1 cellular context compared by ENCODE assay signal in the genomic region with DNA sequence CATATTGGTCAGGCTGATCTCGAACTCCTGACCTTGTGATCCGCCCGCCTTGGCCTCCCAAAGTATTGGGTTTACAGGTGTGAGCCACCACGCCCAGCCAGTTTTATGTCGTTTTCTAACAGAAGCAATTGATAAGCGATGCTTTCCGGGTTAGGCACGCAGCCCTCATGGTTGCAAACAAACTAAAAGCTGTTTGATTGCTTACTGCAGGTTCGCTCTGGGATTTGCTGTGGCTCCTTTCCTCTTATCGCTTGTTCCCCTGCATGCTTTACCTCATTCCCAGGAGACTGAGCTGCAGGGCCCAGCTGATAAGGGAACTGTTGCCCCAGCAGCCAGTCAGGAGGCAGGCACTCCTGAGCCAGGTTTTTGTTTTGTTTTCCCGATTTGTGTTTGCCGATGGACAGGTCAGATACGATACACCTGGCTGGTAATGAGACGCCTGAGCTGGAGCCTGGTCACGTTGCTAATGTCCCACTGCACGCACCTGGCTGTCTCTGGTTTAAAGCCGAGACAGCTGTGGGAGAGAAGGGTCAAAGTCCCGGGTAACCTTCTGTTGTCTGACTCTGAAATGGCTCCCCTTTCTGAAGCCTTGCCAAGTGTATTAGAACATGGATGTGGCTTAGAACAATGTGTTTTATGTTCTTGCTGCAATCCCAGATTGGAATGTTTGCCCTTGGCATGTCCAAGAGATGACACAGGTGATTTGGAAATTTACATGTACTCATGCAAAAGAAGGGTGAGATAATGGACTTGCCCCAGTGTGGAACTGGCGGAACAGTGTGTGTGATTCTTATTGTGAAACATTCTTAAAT.
TF ChIP-seq lines count a peak whose summit lies in the region.

No MANE protein-coding gene starts in this region.

TF ChIP-seq in HepG2, 621 proteins besides CTCF, POLR2A, EP300 and RAD21 (continued from another document and continues in another):
- TF ChIP-seq, protein P1, sequence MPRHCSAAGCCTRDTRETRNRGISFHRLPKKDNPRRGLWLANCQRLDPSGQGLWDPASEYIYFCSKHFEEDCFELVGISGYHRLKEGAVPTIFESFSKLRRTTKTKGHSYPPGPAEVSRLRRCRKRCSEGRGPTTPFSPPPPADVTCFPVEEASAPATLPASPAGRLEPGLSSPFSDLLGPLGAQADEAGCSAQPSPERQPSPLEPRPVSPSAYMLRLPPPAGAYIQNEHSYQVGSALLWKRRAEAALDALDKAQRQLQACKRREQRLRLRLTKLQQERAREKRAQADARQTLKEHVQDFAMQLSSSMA (CRISPR knock-in tag; IDR thresholded peaks at IDR 0.05): peak; percentile 89; the same call in 1 of the 2 replicates
- peak; percentile 90 for TF ChIP-seq SKI (IDR thresholded peaks at IDR 0.05; ENCODE audit: partially characterized antibody)
- peak; percentile 94 for TF ChIP-seq RARA (CRISPR knock-in tag; IDR thresholded peaks at IDR 0.05)
- TF ChIP-seq, protein P2, sequence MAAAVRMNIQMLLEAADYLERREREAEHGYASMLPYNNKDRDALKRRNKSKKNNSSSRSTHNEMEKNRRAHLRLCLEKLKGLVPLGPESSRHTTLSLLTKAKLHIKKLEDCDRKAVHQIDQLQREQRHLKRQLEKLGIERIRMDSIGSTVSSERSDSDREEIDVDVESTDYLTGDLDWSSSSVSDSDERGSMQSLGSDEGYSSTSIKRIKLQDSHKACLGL (CRISPR knock-in tag; IDR thresholded peaks at IDR 0.05): peak; percentile 56
- TF ChIP-seq ZNF883 (CRISPR knock-in tag; IDR thresholded peaks at IDR 0.05; ENCODE audit: not compliant biosample characterization): peak; percentile 52
- peak; percentile 99; the same call in 1 of the 2 replicates for TF ChIP-seq ZNF33A (CRISPR knock-in tag; IDR thresholded peaks at IDR 0.05; ENCODE audit: borderline replicate concordance)
- peak; percentile 92 for TF ChIP-seq ZSCAN9 (CRISPR knock-in tag; IDR thresholded peaks at IDR 0.05; ENCODE audit: borderline replicate concordance)
- TF ChIP-seq KLF12 (CRISPR knock-in tag; IDR thresholded peaks at IDR 0.05; ENCODE audit: borderline replicate concordance): peak; percentile 73; the same call in 1 of the 2 replicates
- TF ChIP-seq ZNF383 (CRISPR knock-in tag; IDR thresholded peaks at IDR 0.05; ENCODE audit: borderline replicate concordance): peak; percentile 74; the same call in 1 of the 2 replicates
- TF ChIP-seq, protein P3, sequence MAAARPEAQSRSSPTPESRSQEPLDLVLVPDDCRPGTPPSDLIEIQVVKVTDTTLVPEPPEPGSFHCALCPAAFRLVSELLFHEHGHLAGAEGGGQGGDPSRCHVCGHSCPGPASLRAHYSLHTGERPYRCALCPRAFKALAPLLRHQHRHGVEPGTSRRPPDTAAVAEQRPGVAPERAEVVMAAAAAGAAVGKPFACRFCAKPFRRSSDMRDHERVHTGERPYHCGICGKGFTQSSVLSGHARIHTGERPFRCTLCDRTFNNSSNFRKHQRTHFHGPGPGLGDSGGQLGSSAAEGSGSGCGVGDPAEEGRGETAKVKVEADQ (CRISPR knock-in tag; IDR thresholded peaks at IDR 0.05; ENCODE audit: borderline replicate concordance): peak; percentile 93
- no peak; the same call in 1 of the 2 replicates for TF ChIP-seq SMARCC2 (IDR thresholded peaks at IDR 0.05)
- peak; percentile 65 for TF ChIP-seq ZNF205 (CRISPR knock-in tag; IDR thresholded peaks at IDR 0.05)
- TF ChIP-seq, protein P4, sequence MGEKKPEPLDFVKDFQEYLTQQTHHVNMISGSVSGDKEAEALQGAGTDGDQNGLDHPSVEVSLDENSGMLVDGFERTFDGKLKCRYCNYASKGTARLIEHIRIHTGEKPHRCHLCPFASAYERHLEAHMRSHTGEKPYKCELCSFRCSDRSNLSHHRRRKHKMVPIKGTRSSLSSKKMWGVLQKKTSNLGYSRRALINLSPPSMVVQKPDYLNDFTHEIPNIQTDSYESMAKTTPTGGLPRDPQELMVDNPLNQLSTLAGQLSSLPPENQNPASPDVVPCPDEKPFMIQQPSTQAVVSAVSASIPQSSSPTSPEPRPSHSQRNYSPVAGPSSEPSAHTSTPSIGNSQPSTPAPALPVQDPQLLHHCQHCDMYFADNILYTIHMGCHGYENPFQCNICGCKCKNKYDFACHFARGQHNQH (CRISPR knock-in tag; IDR thresholded peaks at IDR 0.05): peak; percentile 99
- peak; percentile 90; the same call in 1 of the 2 replicates for TF ChIP-seq ZNF136 (CRISPR knock-in tag; IDR thresholded peaks at IDR 0.05; ENCODE audit: low read depth)
- TF ChIP-seq, protein P5, sequence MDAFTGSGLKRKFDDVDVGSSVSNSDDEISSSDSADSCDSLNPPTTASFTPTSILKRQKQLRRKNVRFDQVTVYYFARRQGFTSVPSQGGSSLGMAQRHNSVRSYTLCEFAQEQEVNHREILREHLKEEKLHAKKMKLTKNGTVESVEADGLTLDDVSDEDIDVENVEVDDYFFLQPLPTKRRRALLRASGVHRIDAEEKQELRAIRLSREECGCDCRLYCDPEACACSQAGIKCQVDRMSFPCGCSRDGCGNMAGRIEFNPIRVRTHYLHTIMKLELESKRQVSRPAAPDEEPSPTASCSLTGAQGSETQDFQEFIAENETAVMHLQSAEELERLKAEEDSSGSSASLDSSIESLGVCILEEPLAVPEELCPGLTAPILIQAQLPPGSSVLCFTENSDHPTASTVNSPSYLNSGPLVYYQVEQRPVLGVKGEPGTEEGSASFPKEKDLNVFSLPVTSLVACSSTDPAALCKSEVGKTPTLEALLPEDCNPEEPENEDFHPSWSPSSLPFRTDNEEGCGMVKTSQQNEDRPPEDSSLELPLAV (CRISPR knock-in tag; conservative IDR thresholded peaks at IDR 0.05; ENCODE audit: low read depth): no peak; the same call in 1 of the 2 replicates
- TF ChIP-seq, protein P6, sequence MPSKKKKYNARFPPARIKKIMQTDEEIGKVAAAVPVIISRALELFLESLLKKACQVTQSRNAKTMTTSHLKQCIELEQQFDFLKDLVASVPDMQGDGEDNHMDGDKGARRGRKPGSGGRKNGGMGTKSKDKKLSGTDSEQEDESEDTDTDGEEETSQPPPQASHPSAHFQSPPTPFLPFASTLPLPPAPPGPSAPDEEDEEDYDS (CRISPR knock-in tag; IDR thresholded peaks at IDR 0.05): peak; percentile 52; the same call in 1 of the 2 replicates
- TF ChIP-seq, protein P7, sequence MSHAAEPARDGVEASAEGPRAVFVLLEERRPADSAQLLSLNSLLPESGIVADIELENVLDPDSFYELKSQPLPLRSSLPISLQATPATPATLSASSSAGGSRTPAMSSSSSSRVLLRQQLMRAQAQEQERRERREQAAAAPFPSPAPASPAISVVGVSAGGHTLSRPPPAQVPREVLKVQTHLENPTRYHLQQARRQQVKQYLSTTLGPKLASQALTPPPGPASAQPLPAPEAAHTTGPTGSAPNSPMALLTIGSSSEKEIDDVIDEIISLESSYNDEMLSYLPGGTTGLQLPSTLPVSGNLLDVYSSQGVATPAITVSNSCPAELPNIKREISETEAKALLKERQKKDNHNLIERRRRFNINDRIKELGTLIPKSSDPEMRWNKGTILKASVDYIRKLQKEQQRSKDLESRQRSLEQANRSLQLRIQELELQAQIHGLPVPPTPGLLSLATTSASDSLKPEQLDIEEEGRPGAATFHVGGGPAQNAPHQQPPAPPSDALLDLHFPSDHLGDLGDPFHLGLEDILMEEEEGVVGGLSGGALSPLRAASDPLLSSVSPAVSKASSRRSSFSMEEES (CRISPR knock-in tag; IDR thresholded peaks at IDR 0.05): peak; percentile 91
- TF ChIP-seq ZNF441 (CRISPR knock-in tag; IDR thresholded peaks at IDR 0.05; ENCODE audit: borderline replicate concordance): no peak; the same call in 1 of the 2 replicates
- TF ChIP-seq SP5 (CRISPR knock-in tag; IDR thresholded peaks at IDR 0.05; ENCODE audit: borderline replicate concordance, low read depth): peak; percentile 77
- 0 out of 2 replicates have a peak, but pooled peaks have one; percentile 54 for TF ChIP-seq REL (CRISPR knock-in tag; conservative IDR thresholded peaks at IDR 0.05)
- TF ChIP-seq ZNF44 (CRISPR knock-in tag; IDR thresholded peaks at IDR 0.05): no peak
- TF ChIP-seq CREB1 (IDR thresholded peaks at IDR 0.05): no peak; the same call in 1 of the 2 replicates
- peak; percentile 81 for TF ChIP-seq CREB1 (CRISPR knock-in tag; IDR thresholded peaks at IDR 0.05)
- peak; percentile 78 for TF ChIP-seq ZFX (CRISPR knock-in tag; IDR thresholded peaks at IDR 0.05; ENCODE audit: low read depth)
- TF ChIP-seq, protein P8, sequence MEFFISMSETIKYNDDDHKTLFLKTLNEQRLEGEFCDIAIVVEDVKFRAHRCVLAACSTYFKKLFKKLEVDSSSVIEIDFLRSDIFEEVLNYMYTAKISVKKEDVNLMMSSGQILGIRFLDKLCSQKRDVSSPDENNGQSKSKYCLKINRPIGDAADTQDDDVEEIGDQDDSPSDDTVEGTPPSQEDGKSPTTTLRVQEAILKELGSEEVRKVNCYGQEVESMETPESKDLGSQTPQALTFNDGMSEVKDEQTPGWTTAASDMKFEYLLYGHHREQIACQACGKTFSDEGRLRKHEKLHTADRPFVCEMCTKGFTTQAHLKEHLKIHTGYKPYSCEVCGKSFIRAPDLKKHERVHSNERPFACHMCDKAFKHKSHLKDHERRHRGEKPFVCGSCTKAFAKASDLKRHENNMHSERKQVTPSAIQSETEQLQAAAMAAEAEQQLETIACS (CRISPR knock-in tag; IDR thresholded peaks at IDR 0.05): no peak
- TF ChIP-seq WIZ (CRISPR knock-in tag; IDR thresholded peaks at IDR 0.05): peak; percentile 65; the same call in 1 of the 2 replicates
- TF ChIP-seq AKAP8 (CRISPR knock-in tag; IDR thresholded peaks at IDR 0.05): peak; percentile 64; the same call in 1 of the 2 replicates
- TF ChIP-seq, protein P9, sequence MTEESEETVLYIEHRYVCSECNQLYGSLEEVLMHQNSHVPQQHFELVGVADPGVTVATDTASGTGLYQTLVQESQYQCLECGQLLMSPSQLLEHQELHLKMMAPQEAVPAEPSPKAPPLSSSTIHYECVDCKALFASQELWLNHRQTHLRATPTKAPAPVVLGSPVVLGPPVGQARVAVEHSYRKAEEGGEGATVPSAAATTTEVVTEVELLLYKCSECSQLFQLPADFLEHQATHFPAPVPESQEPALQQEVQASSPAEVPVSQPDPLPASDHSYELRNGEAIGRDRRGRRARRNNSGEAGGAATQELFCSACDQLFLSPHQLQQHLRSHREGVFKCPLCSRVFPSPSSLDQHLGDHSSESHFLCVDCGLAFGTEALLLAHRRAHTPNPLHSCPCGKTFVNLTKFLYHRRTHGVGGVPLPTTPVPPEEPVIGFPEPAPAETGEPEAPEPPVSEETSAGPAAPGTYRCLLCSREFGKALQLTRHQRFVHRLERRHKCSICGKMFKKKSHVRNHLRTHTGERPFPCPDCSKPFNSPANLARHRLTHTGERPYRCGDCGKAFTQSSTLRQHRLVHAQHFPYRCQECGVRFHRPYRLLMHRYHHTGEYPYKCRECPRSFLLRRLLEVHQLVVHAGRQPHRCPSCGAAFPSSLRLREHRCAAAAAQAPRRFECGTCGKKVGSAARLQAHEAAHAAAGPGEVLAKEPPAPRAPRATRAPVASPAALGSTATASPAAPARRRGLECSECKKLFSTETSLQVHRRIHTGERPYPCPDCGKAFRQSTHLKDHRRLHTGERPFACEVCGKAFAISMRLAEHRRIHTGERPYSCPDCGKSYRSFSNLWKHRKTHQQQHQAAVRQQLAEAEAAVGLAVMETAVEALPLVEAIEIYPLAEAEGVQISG (CRISPR knock-in tag; IDR thresholded peaks at IDR 0.05): peak; percentile 90
- TF ChIP-seq ZFY (CRISPR knock-in tag; IDR thresholded peaks at IDR 0.05): peak; percentile 19; the same call in 1 of the 2 replicates
- TF ChIP-seq, protein P10, sequence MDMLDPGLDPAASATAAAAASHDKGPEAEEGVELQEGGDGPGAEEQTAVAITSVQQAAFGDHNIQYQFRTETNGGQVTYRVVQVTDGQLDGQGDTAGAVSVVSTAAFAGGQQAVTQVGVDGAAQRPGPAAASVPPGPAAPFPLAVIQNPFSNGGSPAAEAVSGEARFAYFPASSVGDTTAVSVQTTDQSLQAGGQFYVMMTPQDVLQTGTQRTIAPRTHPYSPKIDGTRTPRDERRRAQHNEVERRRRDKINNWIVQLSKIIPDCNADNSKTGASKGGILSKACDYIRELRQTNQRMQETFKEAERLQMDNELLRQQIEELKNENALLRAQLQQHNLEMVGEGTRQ (IDR thresholded peaks at IDR 0.05; ENCODE audit: low read depth, low read length): no peak
- TF ChIP-seq, protein P10 (CRISPR knock-in tag; IDR thresholded peaks at IDR 0.05; ENCODE audit: borderline replicate concordance): no peak
- TF ChIP-seq NR2C2 (CRISPR knock-in tag; IDR thresholded peaks at IDR 0.05; ENCODE audit: borderline replicate concordance): peak; percentile 68
- TF ChIP-seq ZNF329 (CRISPR knock-in tag; IDR thresholded peaks at IDR 0.05; ENCODE audit: low read depth): no peak
- no peak for TF ChIP-seq SETDB1 (CRISPR knock-in tag; IDR thresholded peaks at IDR 0.05; ENCODE audit: borderline replicate concordance)
- TF ChIP-seq, protein P11, sequence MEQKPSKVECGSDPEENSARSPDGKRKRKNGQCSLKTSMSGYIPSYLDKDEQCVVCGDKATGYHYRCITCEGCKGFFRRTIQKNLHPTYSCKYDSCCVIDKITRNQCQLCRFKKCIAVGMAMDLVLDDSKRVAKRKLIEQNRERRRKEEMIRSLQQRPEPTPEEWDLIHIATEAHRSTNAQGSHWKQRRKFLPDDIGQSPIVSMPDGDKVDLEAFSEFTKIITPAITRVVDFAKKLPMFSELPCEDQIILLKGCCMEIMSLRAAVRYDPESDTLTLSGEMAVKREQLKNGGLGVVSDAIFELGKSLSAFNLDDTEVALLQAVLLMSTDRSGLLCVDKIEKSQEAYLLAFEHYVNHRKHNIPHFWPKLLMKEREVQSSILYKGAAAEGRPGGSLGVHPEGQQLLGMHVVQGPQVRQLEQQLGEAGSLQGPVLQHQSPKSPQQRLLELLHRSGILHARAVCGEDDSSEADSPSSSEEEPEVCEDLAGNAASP (CRISPR knock-in tag; IDR thresholded peaks at IDR 0.05; ENCODE audit: borderline replicate concordance): no peak; the same call in none of the 2 replicates
- TF ChIP-seq, protein P12, sequence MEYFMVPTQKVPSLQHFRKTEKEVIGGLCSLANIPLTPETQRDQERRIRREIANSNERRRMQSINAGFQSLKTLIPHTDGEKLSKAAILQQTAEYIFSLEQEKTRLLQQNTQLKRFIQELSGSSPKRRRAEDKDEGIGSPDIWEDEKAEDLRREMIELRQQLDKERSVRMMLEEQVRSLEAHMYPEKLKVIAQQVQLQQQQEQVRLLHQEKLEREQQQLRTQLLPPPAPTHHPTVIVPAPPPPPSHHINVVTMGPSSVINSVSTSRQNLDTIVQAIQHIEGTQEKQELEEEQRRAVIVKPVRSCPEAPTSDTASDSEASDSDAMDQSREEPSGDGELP (IDR thresholded peaks at IDR 0.05; ENCODE audit: borderline replicate concordance, low read depth): peak; percentile 99
- TF ChIP-seq MIER2 (CRISPR knock-in tag; IDR thresholded peaks at IDR 0.05): peak; percentile 76; the same call in 1 of the 2 replicates
- TF ChIP-seq TEAD3 (CRISPR knock-in tag; optimal IDR thresholded peaks at IDR 0.05; ENCODE audit: borderline replicate concordance): peak; percentile 98
